9 cellular contexts compared by ENCODE assay signal in the genomic region with DNA sequence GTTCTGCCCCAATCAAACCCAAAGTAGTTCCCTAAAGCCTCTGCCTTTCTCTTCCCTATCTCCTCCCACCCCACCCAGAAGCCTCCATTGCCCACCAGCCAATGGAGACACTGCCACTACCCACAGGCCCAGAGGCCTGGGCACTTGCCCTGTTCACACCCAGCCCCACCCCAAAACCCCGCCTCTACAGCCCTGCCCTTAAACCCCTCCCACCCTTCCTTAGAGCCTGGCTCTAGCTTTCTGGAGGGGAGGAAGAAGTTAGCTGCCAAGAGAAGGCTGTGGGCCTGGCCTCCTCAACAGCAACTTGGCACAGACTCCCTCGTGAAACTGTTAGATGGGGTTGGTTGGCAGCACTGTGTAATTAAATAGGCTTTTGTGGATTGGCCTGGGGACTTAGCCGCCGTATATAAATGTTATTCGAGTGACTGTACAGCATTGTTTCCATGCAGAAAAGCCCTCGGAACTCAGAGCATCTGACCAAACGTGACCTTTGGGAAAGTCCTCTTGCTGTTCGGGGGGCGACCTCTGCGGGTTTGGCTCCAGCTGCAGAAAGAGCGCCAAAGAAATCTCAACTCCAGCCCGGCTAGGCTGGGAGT. TPM values are rescaled to one million over a fixed set of nuclear protein-coding genes. Genes with fewer than 3 reads are reported as not detected.
DNase-seq lines count a peak whose midpoint lies in the region; ATAC-seq, FAIRE-seq and TF ChIP-seq lines count a peak whose summit lies in the region.
"Had no signal": no experiment of that assay in that cellular context is flagged by ENCODE, and none has a peak within 500 bp of the region (broad histone marks: within the 10 kb centered on the region; RNA-seq: fewer than 3 reads in every experiment).

No MANE protein-coding gene starts in this region.

- POLR2A ChIA-PET in IMR-90 (lab: Charles Lee; ENCODE audit: unreplicated experiment), result no interaction called here
- POLR2A ChIA-PET in activated CD8-positive, alpha-beta T cell treated with anti-CD3 and anti-CD28 coated beads for 36 hours (lab: Charles Lee), result interaction anchor here (1.4 to 2.4 kb wide), 2 partner anchors 87 to 88 kb away, joined by 4 to 7 read pairs; no protein-coding TSS in a partner anchor

- H3K4ac ChIP-seq in IMR-90 (ENCODE audit: low read depth, low read length), result no peak overlapping the region

- no TSS peak for BruUV-seq in IMR-90 (replicated peaks; lab: Mats Ljungman, UMichigan)

- no peaks in the 10 kb centered on the region for H3K79me1 ChIP-seq in IMR-90 (ENCODE audit: low read depth in 1 of 2, low read length in 2 of 2)

- H3K9me3 ChIP-seq in IMR-90 (ENCODE audit: control insufficient read depth, insufficient read depth, low read length) (no peaks in the 10 kb centered on the region), heart right ventricle (no peaks in the 10 kb centered on the region), skeletal muscle satellite cell (replicated peaks; ENCODE audit: low read length) (no peaks in the 10 kb centered on the region)

- H3K23ac ChIP-seq in IMR-90 (ENCODE audit: low read depth, low read length), result 0 out of 2 replicates have a peak overlapping the region, but pooled peaks have one; percentile 38

- peak; percentile 73 for ATAC-seq in IMR-90 (ENCODE audit: low read depth)
- ATAC-seq in activated CD8-positive, alpha-beta T cell treated with anti-CD3 and anti-CD28 coated beads for 36 hours, result no peak
- peak in 7 of 8 donors; percentile 16 to 52 (median 30) for ATAC-seq in heart right ventricle

- no peak overlapping the region for H3K4me3 ChIP-seq in IMR-90 (ENCODE audit: insufficient read depth, low read depth, low read length)
- peak overlapping the region in 2 of 10 donors; percentile 58 to 59 for H3K4me3 ChIP-seq in heart right ventricle
- H3K4me3 ChIP-seq in skeletal muscle satellite cell (ENCODE audit: low read length), result peak overlapping the region; percentile 70

- no peak overlapping the region for H3K9ac ChIP-seq in IMR-90 (ENCODE audit: low read depth, low read length)
- H3K9ac ChIP-seq in skeletal muscle satellite cell (ENCODE audit: low read depth, low read length), result peak overlapping the region; percentile 76

- no peak overlapping the region for H2BK120ac ChIP-seq in IMR-90 (ENCODE audit: low read depth, low read length)

- peak overlapping the region in 1 of 2 experiments; percentile 26; a peak in 1 of 4 replicates for H4K8ac ChIP-seq in IMR-90 (ENCODE audit: low read depth in 2 of 2, low read length in 2 of 2)

- H3K36me3 ChIP-seq in IMR-90 (ENCODE audit: control insufficient read depth, insufficient read depth, low read length) (no peaks in the 10 kb centered on the region), heart right ventricle (no peaks in the 10 kb centered on the region), skeletal muscle satellite cell (ENCODE audit: insufficient read depth, low read length) (no peaks in the 10 kb centered on the region)

- no peak overlapping the region for H3K27ac Mint-ChIP-seq in activated CD8-positive, alpha-beta T cell treated with anti-CD3 and anti-CD28 coated beads for 36 hours

- dilution Hi-C loops in IMR-90 (cut with HindIII; ENCODE audit: low sequenced_read_pairs, unreplicated experiment), result no loop called here

- peak overlapping the region; percentile 72 for H3K4me3 Mint-ChIP-seq in activated CD8-positive, alpha-beta T cell treated with anti-CD3 and anti-CD28 coated beads for 36 hours

- H2BK5ac ChIP-seq in IMR-90 (ENCODE audit: low read depth, low read length, poor library complexity, severe bottlenecking), result no peak overlapping the region

- no peak for TF ChIP-seq POLR2A in IMR-90 (IDR thresholded peaks at IDR 0.05; ENCODE audit: low read depth, low read length)

- H3K4me1 ChIP-seq in IMR-90 (ENCODE audit: control insufficient read depth, insufficient read depth, low read length), result peaks cover 9% of the 10 kb centered on the region
- H3K4me1 ChIP-seq in heart right ventricle, result peaks cover 0 to 21% (median 7%) of the 10 kb centered on the region in 9 donors
- peaks cover 17% of the 10 kb centered on the region for H3K4me1 ChIP-seq in skeletal muscle satellite cell (ENCODE audit: control insufficient read depth, insufficient read depth, low read length)

- H2AFZ ChIP-seq in IMR-90 (replicated peaks; ENCODE audit: low read length, poor library complexity), result peak overlapping the region; percentile 97

- peaks cover 5% of the 10 kb centered on the region; the same call in 1 of the 2 replicates for H3K9me1 ChIP-seq in IMR-90 (ENCODE audit: insufficient read depth, low read length)

- no peak for FAIRE-seq in D721Med (lab: Jason Lieb, UNC)

- H3K18ac ChIP-seq in IMR-90 (ENCODE audit: low read depth, low read length), result no peak overlapping the region

- TF ChIP-seq CTCF in IMR-90 (conservative IDR thresholded peaks at IDR 0.05; ENCODE audit: low read depth, low read length) (no peak), heart right ventricle (IDR thresholded peaks at IDR 0.05) (no peak), D721Med (IDR thresholded peaks at IDR 0.05; ENCODE audit: insufficient read depth, missing control alignments) (no peak)
- TF ChIP-seq CTCF in activated CD8-positive, alpha-beta T cell treated with anti-CD3 and anti-CD28 coated beads for 36 hours (IDR thresholded peaks at IDR 0.05), result no peak

- H3K4me2 ChIP-seq in IMR-90 (ENCODE audit: low read depth, low read length) (peak overlapping the region; percentile 31; the same call in 1 of the 2 replicates), skeletal muscle satellite cell (ENCODE audit: low read length) (peak overlapping the region; percentile 90)

- 20% methylated on average over 1 of the region's 12 CpGs; no CpG with 5 or more reads in 1 of the 2 experiments for WGBS in IMR-90 (ENCODE audit: extremely low coverage in 2 of 2, insufficient read length in 1 of 2), 2 experiments
- 44 to 60% methylated on average over 12 of the region's 12 CpGs for WGBS in heart right ventricle, 2 donors

- no peak for TF ChIP-seq RAD21 in IMR-90 (IDR thresholded peaks at IDR 0.05; ENCODE audit: low read length)

- no peaks in the 10 kb centered on the region for H3K36me3 Mint-ChIP-seq in activated CD8-positive, alpha-beta T cell treated with anti-CD3 and anti-CD28 coated beads for 36 hours (ENCODE audit: low read depth)

- H3K14ac ChIP-seq in IMR-90 (replicated peaks; ENCODE audit: low read depth, low read length), result no peak overlapping the region

- no peaks in the 10 kb centered on the region for H3K9me3 Mint-ChIP-seq in activated CD8-positive, alpha-beta T cell treated with anti-CD3 and anti-CD28 coated beads for 36 hours

- H2BK15ac ChIP-seq in IMR-90 (ENCODE audit: low read depth, low read length), result no peak overlapping the region

- peaks cover 7% of the 10 kb centered on the region for H3K27me3 ChIP-seq in IMR-90 (ENCODE audit: control insufficient read depth, insufficient read depth, low read length)
- H3K27me3 ChIP-seq in heart right ventricle, result no peaks in the 10 kb centered on the region
- peaks cover 14% of the 10 kb centered on the region for H3K27me3 ChIP-seq in skeletal muscle satellite cell (ENCODE audit: control insufficient read depth, insufficient read depth, low read length)

- H3K4me1 Mint-ChIP-seq in activated CD8-positive, alpha-beta T cell treated with anti-CD3 and anti-CD28 coated beads for 36 hours (ENCODE audit: low read depth), result peaks cover 12% of the 10 kb centered on the region

- DNase-seq in CD1c-positive myeloid dendritic cell (ENCODE audit: extremely low spot score) (peak; percentile 58), IMR-90 (peak; percentile 84), heart right ventricle (peak in 1 of 2 donors; percentile 40), D721Med (ENCODE audit: insufficient read length, low spot score) (no peak), OCI-M2 (lab: John Stamatoyannopoulos, UW; ENCODE audit: unreplicated experiment) (no peak), HuH-7.5 (ENCODE audit: low spot score) (no peak)
- DNase-seq in activated CD8-positive, alpha-beta T cell treated with anti-CD3 and anti-CD28 coated beads for 36 hours, result peak; percentile 26

- H4K20me1 ChIP-seq in IMR-90 (ENCODE audit: insufficient read depth, low read length), result no peaks in the 10 kb centered on the region

- H3K56ac ChIP-seq in IMR-90 (ENCODE audit: extremely low read depth, insufficient read depth, low read length), result no peak overlapping the region

- intact Hi-C loops in IMR-90 (cut with micrococcal nuclease), result loop anchor here (1.0 kb wide), 1 partner anchor 87 kb away; no protein-coding TSS in a partner anchor
- intact Hi-C loops in activated CD8-positive, alpha-beta T cell treated with anti-CD3 and anti-CD28 coated beads for 36 hours (cut with micrococcal nuclease), result loop anchor here (5.0 to 10.0 kb wide), 2 partner anchors 36 to 84 kb away; no protein-coding TSS in a partner anchor
- intact Hi-C loops in heart right ventricle (cut with DNase I), result loop anchor here in 9 of 10 donors (1.0 to 5.0 kb wide), 6 partner anchors 36 to 88 kb away; no protein-coding TSS in a partner anchor

- CTCF ChIA-PET in IMR-90 (lab: Yijun Ruan, JAX), result interaction anchor here (0.5 to 1.4 kb wide), 4 partner anchors 8 to 87 kb away, joined by 3 to 4 read pairs (median 3); no protein-coding TSS in a partner anchor
- CTCF ChIA-PET in activated CD8-positive, alpha-beta T cell treated with anti-CD3 and anti-CD28 coated beads for 36 hours (lab: Charles Lee), result interaction anchor here (0.6 to 4.5 kb wide), 21 partner anchors 10 to 176 kb away, joined by 3 to 65 read pairs (median 4); no protein-coding TSS in a partner anchor

- no peak overlapping the region for H4K91ac ChIP-seq in IMR-90 (ENCODE audit: insufficient read depth, low read depth, low read length)

- H2AK9ac ChIP-seq in IMR-90 (replicated peaks; ENCODE audit: low read depth, low read length, poor library complexity), result peak overlapping the region; percentile 44

- in situ Hi-C loops in IMR-90 (cut with MboI; ENCODE audit: low sequenced_read_pairs), result loop anchor here (5.0 to 10.0 kb wide), 2 partner anchors 86 to 146 kb away; no protein-coding TSS in a partner anchor

- no peak overlapping the region for H2AK5ac ChIP-seq in IMR-90 (ENCODE audit: low read depth, low read length)

- H4K5ac ChIP-seq in IMR-90 (ENCODE audit: low read depth, low read length), result no peak overlapping the region

- peaks cover 3% of the 10 kb centered on the region for H3K27me3 Mint-ChIP-seq in activated CD8-positive, alpha-beta T cell treated with anti-CD3 and anti-CD28 coated beads for 36 hours

- H2BK20ac ChIP-seq in IMR-90 (ENCODE audit: low read depth, low read length), result no peak overlapping the region

- H3K27ac ChIP-seq in IMR-90 (ENCODE audit: insufficient read depth, low read length) (no peak overlapping the region; the same call in 1 of the 2 replicates), heart right ventricle (peak overlapping the region in 1 of 10 donors; percentile 45)
- H3K27ac ChIP-seq: HL-60 had no signal

RNA-seq across cellular contexts. Expression of a gene that starts 31.4 kb away (rescaled TPM):
- total RNA-seq in IMR-90 (2012; rRNA removed) (under 0.01 TPM in 2 replicates), heart right ventricle (1 to 10 TPM in 3 of 10 donors, under 1 TPM in 7; 0.52 to 3.9 (median 0.94) TPM)
- polyA plus RNA-seq in IMR-90 (2012; rRNA removed) (0.38 and 0.52 TPM in 2 replicates), heart right ventricle (1 to 10 TPM in 1 of 2 donors, under 1 TPM in 1; 0.55 to 8.7 TPM)
- 0.12 and 0.30 TPM in 2 replicates for polyA plus RNA-seq in IMR-90 (2012; cell fraction: cytosol; rRNA removed)
- 5.5 and 8.0 TPM in 2 replicates for polyA plus RNA-seq in IMR-90 (2012; cell fraction: nucleus; rRNA removed; ENCODE audit: low replicate concordance)
- 1 to 10 TPM; 1.3 to 1.4 TPM for total RNA-seq in activated CD8-positive, alpha-beta T cell treated with anti-CD3 and anti-CD28 coated beads for 36 hours
- under 0.01 and 0.22 TPM in 2 replicates for total RNA-seq in skeletal muscle satellite cell (2012; rRNA removed)

RNA-seq across cellular contexts. Expression of a gene that starts 39.6 kb away (rescaled TPM):
- total RNA-seq in IMR-90 (2012; rRNA removed) (16.7 and 18.6 TPM in 2 replicates), heart right ventricle (10 to 100 TPM; 29.7 to 39.1 (median 33.2) TPM)
- polyA plus RNA-seq in IMR-90 (2012; rRNA removed) (46.9 and 53.7 TPM in 2 replicates), heart right ventricle (10 to 100 TPM; 22.2 to 40.7 TPM)
- polyA plus RNA-seq in IMR-90 (2012; cell fraction: cytosol; rRNA removed), result 29.7 and 30.4 TPM in 2 replicates
- 257 and 289 TPM in 2 replicates for polyA plus RNA-seq in IMR-90 (2012; cell fraction: nucleus; rRNA removed; ENCODE audit: low replicate concordance)
- 10 to 100 TPM; 41.2 to 41.9 TPM for total RNA-seq in activated CD8-positive, alpha-beta T cell treated with anti-CD3 and anti-CD28 coated beads for 36 hours
- total RNA-seq in skeletal muscle satellite cell (2012; rRNA removed), result 12.4 and 13.1 TPM in 2 replicates

RNA-seq across cellular contexts. Expression of a gene that starts 39.8 kb away (rescaled TPM):
- total RNA-seq in IMR-90 (2012; rRNA removed) (134 and 135 TPM in 2 replicates), heart right ventricle (100 to 1,000 TPM in 1 of 10 donors, 10 to 100 TPM in 9; 44.8 to 104 (median 53.1) TPM)
- polyA plus RNA-seq in IMR-90 (2012; rRNA removed) (196 and 208 TPM in 2 replicates), heart right ventricle (100 to 1,000 TPM in 1 of 2 donors, 10 to 100 TPM in 1; 25.8 to 178 TPM)
- polyA plus RNA-seq in IMR-90 (2012; cell fraction: cytosol; rRNA removed), result 141 and 149 TPM in 2 replicates
- 129 and 163 TPM in 2 replicates for polyA plus RNA-seq in IMR-90 (2012; cell fraction: nucleus; rRNA removed; ENCODE audit: low replicate concordance)
- total RNA-seq in activated CD8-positive, alpha-beta T cell treated with anti-CD3 and anti-CD28 coated beads for 36 hours, result 10 to 100 TPM; 43.1 to 43.3 TPM
- 70.3 and 84.7 TPM in 2 replicates for total RNA-seq in skeletal muscle satellite cell (2012; rRNA removed)

RNA-seq across cellular contexts. Expression of a gene that starts 43.6 kb away (rescaled TPM):
- 1.6 and 1.9 TPM in 2 replicates for total RNA-seq in IMR-90 (2012; rRNA removed)
- polyA plus RNA-seq in IMR-90 (2012; rRNA removed), result 3.4 and 4.3 TPM in 2 replicates
- 2.8 and 6.2 TPM in 2 replicates for polyA plus RNA-seq in IMR-90 (2012; cell fraction: cytosol; rRNA removed)
- polyA plus RNA-seq in IMR-90 (2012; cell fraction: nucleus; rRNA removed; ENCODE audit: low replicate concordance), result 6.7 and 11.7 TPM in 2 replicates
- 10 to 100 TPM; 40.6 to 42.0 TPM for total RNA-seq in activated CD8-positive, alpha-beta T cell treated with anti-CD3 and anti-CD28 coated beads for 36 hours
- 10 to 100 TPM; 17.6 to 25.5 (median 23.0) TPM for total RNA-seq in heart right ventricle
- 10 to 100 TPM in 1 of 2 donors, 1 to 10 TPM in 1; 7.4 to 15.1 TPM for polyA plus RNA-seq in heart right ventricle
- total RNA-seq in skeletal muscle satellite cell (2012; rRNA removed), result 3.3 and 3.5 TPM in 2 replicates

RNA-seq across cellular contexts. Expression of a gene that starts 47.5 kb away (rescaled TPM):
- total RNA-seq in IMR-90 (2012; rRNA removed) (14.9 and 16.4 TPM in 2 replicates), heart right ventricle (10 to 100 TPM; 26.5 to 32.1 (median 28.0) TPM)
- polyA plus RNA-seq in IMR-90 (2012; rRNA removed) (38.2 and 40.8 TPM in 2 replicates), heart right ventricle (10 to 100 TPM; 28.6 to 35.1 TPM)
- 41.2 and 49.4 TPM in 2 replicates for polyA plus RNA-seq in IMR-90 (2012; cell fraction: cytosol; rRNA removed)
- 110 and 131 TPM in 2 replicates for polyA plus RNA-seq in IMR-90 (2012; cell fraction: nucleus; rRNA removed; ENCODE audit: low replicate concordance)
- total RNA-seq in activated CD8-positive, alpha-beta T cell treated with anti-CD3 and anti-CD28 coated beads for 36 hours, result 10 to 100 TPM; 26.8 to 27.5 TPM
- total RNA-seq in skeletal muscle satellite cell (2012; rRNA removed), result 19.4 and 20.0 TPM in 2 replicates

Comparison
In these comparisons a context has a peak if more than half of its experiments do, and no peak if none do; other contexts are left out.
1. DNase-seq: peak in CD1c-positive myeloid dendritic cell (single experiment), IMR-90 (single experiment) and activated CD8-positive, alpha-beta T cell treated with anti-CD3 and anti-CD28 coated beads for 36 hours (single experiment); none in D721Med (single experiment), OCI-M2 (single experiment) and HuH-7.5 (single experiment).